ENCODE assay signal across 9 cellular contexts in genomic region chr15:64574220-64574994, GRCh38.
DNase-seq lines count a peak whose midpoint lies in the region; ATAC-seq and TF ChIP-seq lines count a peak whose summit lies in the region.
"Had no signal": no experiment of that assay in that cellular context is flagged by ENCODE, and none has a peak within 500 bp of the region (broad histone marks: within the 10 kb centered on the region; RNA-seq: fewer than 3 reads in every experiment).

No MANE protein-coding gene starts in this region.

- no peaks in the 10 kb centered on the region for H3K27me3 ChIP-seq in spleen (replicated peaks in 1 of 7)
- H3K27me3 ChIP-seq: SJSA1 had no signal

- WGBS in spleen, 5 donors, result 21 to 42% (median 37%) methylated on average over 1 of the region's 1 CpG

- H3K9me3 ChIP-seq in spleen, result no peaks in the 10 kb centered on the region
- H3K9me3 ChIP-seq: SJSA1 had no signal

- peaks cover 36% of the 10 kb centered on the region for H3K4me1 Mint-ChIP-seq in activated CD4-positive, alpha-beta T cell treated with anti-CD3 and anti-CD28 coated beads, Interleukin-2, amount 10 ng/mL, durations not matched to agents 7 days and 5 days
- H3K4me1 Mint-ChIP-seq in T-cell, result peaks cover 45 to 54% (median 51%) of the 10 kb centered on the region in 3 donors

- peak overlapping the region in 5 of 8 donors; percentile 14 to 56 (median 22) for H3K27ac ChIP-seq in spleen
- H3K27ac ChIP-seq: SJSA1 had no signal

- no peak overlapping the region for H3K4me3 Mint-ChIP-seq in activated CD4-positive, alpha-beta T cell treated with anti-CD3 and anti-CD28 coated beads, Interleukin-2, amount 10 ng/mL, durations not matched to agents 7 days and 5 days
- peak overlapping the region in 1 of 3 donors; percentile 39 for H3K4me3 Mint-ChIP-seq in T-cell

- CTCF ChIA-PET in activated CD4-positive, alpha-beta T cell treated with anti-CD3 and anti-CD28 coated beads, Interleukin-2, amount 10 ng/mL, durations not matched to agents 7 days and 5 days (lab: Charles Lee), result interaction anchor here (0.7 to 0.8 kb wide), 2 partner anchors 89 to 359 kb away, joined by 3 to 5 read pairs; no protein-coding TSS in a partner anchor
- CTCF ChIA-PET in T-cell (lab: Charles Lee), result interaction anchor here in 1 of 2 donors (0.6 to 0.7 kb wide), 2 partner anchors 66 to 111 kb away, joined by 3 read pairs; no protein-coding TSS in a partner anchor

- H3K36me3 ChIP-seq in spleen, result no peaks in the 10 kb centered on the region
- H3K36me3 ChIP-seq: SJSA1 had no signal

- TF ChIP-seq CTCF in fibroblast of mammary gland (conservative IDR thresholded peaks at IDR 0.05; ENCODE audit: control insufficient read depth, insufficient read depth, low read depth, low read length) (no peak), spleen (IDR thresholded peaks at IDR 0.05 in 8 of 11, conservative IDR thresholded peaks at IDR 0.05 in 3 of 11) (no peak)

- H3K4me3 ChIP-seq in fibroblast of mammary gland (ENCODE audit: control insufficient read depth, low read depth, low read length) (no peak overlapping the region), spleen (no peak overlapping the region)
- H3K4me3 ChIP-seq: SJSA1 had no signal

- H3K9me3 Mint-ChIP-seq in activated CD4-positive, alpha-beta T cell treated with anti-CD3 and anti-CD28 coated beads, Interleukin-2, amount 10 ng/mL, durations not matched to agents 7 days and 5 days, result no peaks in the 10 kb centered on the region
- no peaks in the 10 kb centered on the region for H3K9me3 Mint-ChIP-seq in T-cell

- no peak for TF ChIP-seq POLR2A in spleen (IDR thresholded peaks at IDR 0.05)

- DNase-seq in activated CD4-positive, alpha-beta T cell treated with anti-CD3 and anti-CD28 coated beads, Interleukin-2, amount 10 ng/mL, durations not matched to agents 7 days and 5 days, result no peak
- no peak for DNase-seq in activated CD4-positive, alpha-beta T cell treated with anti-CD3 and anti-CD28 coated beads for 1 hour
- no peak for DNase-seq in T-cell
- peak; percentile 84 for DNase-seq in fibroblast of mammary gland (ENCODE audit: low read depth)
- no peak for DNase-seq in spleen

- peaks cover 25 to 65% (median 46%) of the 10 kb centered on the region in 6 donors for H3K4me1 ChIP-seq in spleen
- H3K4me1 ChIP-seq: SJSA1 had no signal

- POLR2A ChIA-PET in activated CD4-positive, alpha-beta T cell treated with anti-CD3 and anti-CD28 coated beads, Interleukin-2, amount 10 ng/mL, durations not matched to agents 7 days and 5 days (lab: Charles Lee), result no interaction called here
- POLR2A ChIA-PET in T-cell (lab: Charles Lee), result no interaction called here

- H3K36me3 Mint-ChIP-seq in activated CD4-positive, alpha-beta T cell treated with anti-CD3 and anti-CD28 coated beads, Interleukin-2, amount 10 ng/mL, durations not matched to agents 7 days and 5 days (ENCODE audit: low read depth), result peaks cover 30% of the 10 kb centered on the region
- H3K36me3 Mint-ChIP-seq in T-cell, result peaks cover 7% of the 10 kb centered on the region

- H3K27me3 Mint-ChIP-seq in activated CD4-positive, alpha-beta T cell treated with anti-CD3 and anti-CD28 coated beads, Interleukin-2, amount 10 ng/mL, durations not matched to agents 7 days and 5 days, result no peaks in the 10 kb centered on the region
- H3K27me3 Mint-ChIP-seq in T-cell, result no peaks in the 10 kb centered on the region

- ATAC-seq in T-cell (replicated peaks in 1 of 4), result peak in 2 of 4 experiments; percentile 37 to 38
- ATAC-seq in GM18520 (IDR thresholded peaks at IDR 0.05; ENCODE audit: unreplicated experiment), result no peak
- ATAC-seq in GM21367 (IDR thresholded peaks at IDR 0.05; ENCODE audit: unreplicated experiment), result no peak
- ATAC-seq in HG03354 (IDR thresholded peaks at IDR 0.05; ENCODE audit: poor library complexity, severe bottlenecking, unreplicated experiment), result no peak

- H3K27ac Mint-ChIP-seq in activated CD4-positive, alpha-beta T cell treated with anti-CD3 and anti-CD28 coated beads, Interleukin-2, amount 10 ng/mL, durations not matched to agents 7 days and 5 days, result peak overlapping the region; percentile 57
- H3K27ac Mint-ChIP-seq in T-cell, result peak overlapping the region; percentile 66 to 71

- intact Hi-C loops in spleen (cut with DNase I; ENCODE audit: low total_unique reads), result no loop called here
